Comparison of ENCODE assay signal across 1 cellular context in the genomic region with DNA sequence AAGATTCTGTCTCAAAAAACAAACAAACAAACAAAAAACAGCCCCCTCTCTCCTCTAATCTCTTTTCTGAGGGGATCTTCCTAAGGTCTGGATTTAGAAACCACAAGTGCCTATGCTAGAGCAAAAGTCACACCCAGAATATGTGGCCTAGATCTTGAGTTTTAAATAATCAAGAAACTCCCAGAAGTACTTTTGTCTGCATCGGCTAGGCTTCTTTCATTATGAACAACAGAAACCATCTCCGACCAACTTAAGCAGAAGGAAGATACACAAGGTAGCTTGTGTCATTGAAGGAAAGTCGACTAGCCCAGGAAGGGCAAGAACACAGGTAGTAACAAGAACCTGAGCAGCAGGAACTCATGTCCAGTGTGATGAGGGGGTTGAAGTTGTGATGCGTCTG.
TF ChIP-seq lines count a peak whose summit lies in the region.

No MANE protein-coding gene starts in this region.

TF ChIP-seq in GM12878, 131 proteins besides CTCF, POLR2A, EP300 and RAD21 (continued from another document):
- TF ChIP-seq JUNB (IDR thresholded peaks at IDR 0.05) (peak; percentile 60), IRF4 (IDR thresholded peaks at IDR 0.05; ENCODE audit: low read depth, low read length) (peak; percentile 40; the same call in 1 of the 2 replicates), HDAC6 (IDR thresholded peaks at IDR 0.05; ENCODE audit: unreplicated experiment) (no peak), RELA (IDR thresholded peaks at IDR 0.05; ENCODE audit: borderline replicate concordance, partially characterized antibody) (no peak), RUNX3 (IDR thresholded peaks at IDR 0.05; ENCODE audit: low read length) (peak; percentile 53), ESRRA (IDR thresholded peaks at IDR 0.05; ENCODE audit: low read length) (no peak)
